19 cellular contexts compared by ENCODE assay signal in the genomic region with DNA sequence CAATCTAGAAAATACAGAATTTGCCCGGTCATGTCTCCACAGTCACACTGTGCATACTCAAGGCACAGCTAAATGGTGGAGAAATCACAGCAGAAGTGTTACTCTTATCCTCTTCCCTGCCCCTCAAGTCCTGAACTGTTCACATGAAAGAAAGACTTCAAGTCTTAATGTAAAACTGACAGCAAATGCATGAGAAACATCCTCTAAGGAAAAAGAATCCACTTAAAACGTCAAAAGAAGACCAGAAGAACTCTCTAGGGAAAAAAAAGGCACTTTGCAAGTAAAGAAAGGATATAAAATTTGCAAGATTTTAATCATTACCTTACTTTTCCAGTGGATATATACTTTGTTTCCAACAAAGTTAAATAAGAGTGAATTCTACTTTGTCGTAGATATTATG.
"Had no signal": no experiment of that assay in that cellular context is flagged by ENCODE, and none has a peak within 500 bp of the region (broad histone marks: within the 10 kb centered on the region; RNA-seq: fewer than 3 reads in every experiment).

No MANE protein-coding gene starts in this region.

- H3K4me1 Mint-ChIP-seq: activated CD4-positive, alpha-beta T cell treated with anti-CD3 and anti-CD28 coated beads for 36 hours; activated naive CD4-positive, alpha-beta T cell treated with anti-CD3 and anti-CD28 coated beads, Interleukin-2, amount 50 U/mL, for 24 hours; stimulated activated effector memory CD8-positive, alpha-beta T cell treated with anti-CD3 and anti-CD28 coated beads, Interleukin-12 subunit alpha, Interleukin-12 subunit beta, amount 100 ng/mL, for 72 hours had no signal

- H3K36me3 ChIP-seq: left lung, upper lobe of left lung had no signal

- H3K27ac ChIP-seq: ascending aorta, epithelial cell of prostate, left lung, parathyroid adenoma, testis, upper lobe of left lung had no signal

- H3K27me3 ChIP-seq: ascending aorta, left lung, testis, upper lobe of left lung had no signal

- H3K79me2 ChIP-seq: parathyroid adenoma had no signal

- DNase-seq: activated CD4-positive, alpha-beta T cell treated with anti-CD3 and anti-CD28 coated beads for 36 hours; activated CD4-positive, alpha-beta T cell treated with anti-CD3 and anti-CD28 coated beads, Interleukin-2, amount 50 U/mL, for 48 hours; activated gamma-delta T cell; dermis blood vessel endothelial cell; effector memory CD8-positive, alpha-beta T cell; foreskin fibroblast; kidney; left lung; stimulated activated CD4-positive, alpha-beta T cell treated with anti-CD3 and anti-CD28 coated beads, Interleukin-4, amount 100 ng/mL, for 24 hours; testis; upper lobe of left lung had no signal

- H3K4me1 ChIP-seq: ascending aorta, left lung, parathyroid adenoma, testis, upper lobe of left lung had no signal

- ATAC-seq: activated CD4-positive, alpha-beta T cell treated with anti-CD3 and anti-CD28 coated beads for 36 hours; effector memory CD8-positive, alpha-beta T cell; left lung; sciatic nerve; stimulated activated effector memory CD8-positive, alpha-beta T cell treated with anti-CD3 and anti-CD28 coated beads, Interleukin-12 subunit alpha, Interleukin-12 subunit beta, amount 100 ng/mL, for 72 hours had no signal

- H2AFZ ChIP-seq: parathyroid adenoma had no signal

- H3K27ac Mint-ChIP-seq: activated CD4-positive, alpha-beta T cell treated with anti-CD3 and anti-CD28 coated beads for 36 hours; activated naive CD4-positive, alpha-beta T cell treated with anti-CD3 and anti-CD28 coated beads, Interleukin-2, amount 50 U/mL, for 24 hours; effector memory CD8-positive, alpha-beta T cell; stimulated activated effector memory CD8-positive, alpha-beta T cell treated with anti-CD3 and anti-CD28 coated beads, Interleukin-12 subunit alpha, Interleukin-12 subunit beta, amount 100 ng/mL, for 72 hours had no signal

- H3K9ac ChIP-seq: parathyroid adenoma had no signal

- H3K4me3 Mint-ChIP-seq: activated CD4-positive, alpha-beta T cell treated with anti-CD3 and anti-CD28 coated beads for 36 hours; activated naive CD4-positive, alpha-beta T cell treated with anti-CD3 and anti-CD28 coated beads, Interleukin-2, amount 50 U/mL, for 24 hours; effector memory CD8-positive, alpha-beta T cell; stimulated activated effector memory CD8-positive, alpha-beta T cell treated with anti-CD3 and anti-CD28 coated beads, Interleukin-12 subunit alpha, Interleukin-12 subunit beta, amount 100 ng/mL, for 72 hours had no signal

- FAIRE-seq: bronchial epithelial cell, kidney, TTC549 had no signal

- H3K9me3 Mint-ChIP-seq: activated naive CD4-positive, alpha-beta T cell treated with anti-CD3 and anti-CD28 coated beads, Interleukin-2, amount 50 U/mL, for 24 hours; stimulated activated effector memory CD8-positive, alpha-beta T cell treated with anti-CD3 and anti-CD28 coated beads, Interleukin-12 subunit alpha, Interleukin-12 subunit beta, amount 100 ng/mL, for 72 hours had no signal

- H3K9me3 ChIP-seq: ascending aorta, left lung, testis, upper lobe of left lung had no signal

- H3K36me3 Mint-ChIP-seq: activated naive CD4-positive, alpha-beta T cell treated with anti-CD3 and anti-CD28 coated beads, Interleukin-2, amount 50 U/mL, for 24 hours; stimulated activated effector memory CD8-positive, alpha-beta T cell treated with anti-CD3 and anti-CD28 coated beads, Interleukin-12 subunit alpha, Interleukin-12 subunit beta, amount 100 ng/mL, for 72 hours had no signal

- H3K4me3 ChIP-seq: ascending aorta, left lung, testis, upper lobe of left lung had no signal
